14 cellular contexts compared by ENCODE assay signal in genomic region chr16:72743011-72743761, GRCh38.
DNase-seq lines count a peak whose midpoint lies in the region; ATAC-seq and TF ChIP-seq lines count a peak whose summit lies in the region.
"Had no signal": no experiment of that assay in that cellular context is flagged by ENCODE, and none has a peak within 500 bp of the region (broad histone marks: within the 10 kb centered on the region; RNA-seq: fewer than 3 reads in every experiment).

No MANE protein-coding gene starts in this region.

- no peak overlapping the region for H3K27ac ChIP-seq in mesenchymal stem cell (ENCODE audit: low read length, poor library complexity, severe bottlenecking)
- H3K27ac ChIP-seq: cardiac muscle cell, epithelial cell of prostate had no signal

- no peak overlapping the region for H3K4ac ChIP-seq in mesenchymal stem cell (ENCODE audit: low read depth in 1 of 2, low read length in 2 of 2)

- H2BK12ac ChIP-seq in mesenchymal stem cell (ENCODE audit: low read length in 2 of 2), result no peak overlapping the region

- H3K4me1 ChIP-seq in mesenchymal stem cell (ENCODE audit: control insufficient read depth, insufficient read depth, low read depth, low read length), result peaks cover 2% of the 10 kb centered on the region

- no peaks in the 10 kb centered on the region for H3K27me3 ChIP-seq in mesenchymal stem cell (ENCODE audit: control insufficient read depth in 1 of 2, insufficient read depth in 1 of 2, low read length in 2 of 2)
- H3K27me3 ChIP-seq: cardiac muscle cell had no signal

- H3K23ac ChIP-seq in mesenchymal stem cell (ENCODE audit: low read length in 2 of 2), result no peak overlapping the region

- no peak overlapping the region for H2AFZ ChIP-seq in mesenchymal stem cell (ENCODE audit: low read depth, low read length)

- no peak overlapping the region for H4K91ac ChIP-seq in mesenchymal stem cell (ENCODE audit: low read length)

- H3K4me3 ChIP-seq in mesenchymal stem cell (ENCODE audit: insufficient read depth in 1 of 2, low read depth in 1 of 2, low read length in 2 of 2), result no peak overlapping the region
- H3K4me3 ChIP-seq: cardiac muscle cell had no signal

- H3K79me1 ChIP-seq in mesenchymal stem cell (replicated peaks; ENCODE audit: low read length, poor library complexity, severe bottlenecking), result no peaks in the 10 kb centered on the region

- no peak overlapping the region for H2BK5ac ChIP-seq in mesenchymal stem cell (ENCODE audit: low read depth, low read length, poor library complexity, severe bottlenecking)

- H2AK5ac ChIP-seq in mesenchymal stem cell (ENCODE audit: low read length, severe bottlenecking), result no peak overlapping the region

- 94% methylated on average over 5 of the region's 8 CpGs for whole genome bisulfite sequencing in mesenchymal stem cell

- no peak overlapping the region for H2BK120ac ChIP-seq in mesenchymal stem cell (ENCODE audit: low read depth, low read length)

- no peak overlapping the region for H2BK15ac ChIP-seq in mesenchymal stem cell (ENCODE audit: low read depth, poor library complexity, severe bottlenecking)

- H3K4me2 ChIP-seq in mesenchymal stem cell (ENCODE audit: low read length, poor library complexity, severe bottlenecking), result no peak overlapping the region

- H3K9ac ChIP-seq in mesenchymal stem cell (ENCODE audit: low read length), result no peak overlapping the region

- no peaks in the 10 kb centered on the region for H3K9me3 ChIP-seq in mesenchymal stem cell (ENCODE audit: control insufficient read depth, low read length)

- no peak overlapping the region for H4K8ac ChIP-seq in mesenchymal stem cell (ENCODE audit: low read length)

- DNase-seq in mesenchymal stem cell (peak; percentile 43), UCSD-AML1 (lab: John Stamatoyannopoulos, UW; ENCODE audit: unreplicated experiment) (no peak), GM20000 (ENCODE audit: low spot score) (no peak), NCI-H524 (lab: John Stamatoyannopoulos, UW) (no peak), HCEC 1CT (no peak)
- DNase-seq: activated T-cell treated with anti-CD3 and anti-CD28 coated beads, Interleukin-2, amount 50 U/mL, for 72 hours; midbrain; NCI-H510A; SIG-M5 had no signal

- H3K14ac ChIP-seq in mesenchymal stem cell (ENCODE audit: low read length in 2 of 2), result no peak overlapping the region

- no peak overlapping the region for H3K18ac ChIP-seq in mesenchymal stem cell (ENCODE audit: low read depth in 1 of 2, low read length in 2 of 2)

- no peaks in the 10 kb centered on the region for H3K36me3 ChIP-seq in mesenchymal stem cell (ENCODE audit: control insufficient read depth in 1 of 2, insufficient read depth in 2 of 2, low read depth in 1 of 2, low read length in 2 of 2)
- H3K36me3 ChIP-seq: cardiac muscle cell had no signal

- ATAC-seq in GM19324 (IDR thresholded peaks at IDR 0.05; ENCODE audit: low FRiP score, unreplicated experiment) (peak; percentile 79), HG02571 (IDR thresholded peaks at IDR 0.05; ENCODE audit: unreplicated experiment) (peak; percentile 75), HG03342 (IDR thresholded peaks at IDR 0.05; ENCODE audit: unreplicated experiment) (peak; percentile 75)
- ATAC-seq: activated T-cell treated with anti-CD3 and anti-CD28 coated beads, Interleukin-2, amount 50 U/mL, for 72 hours had no signal

- TF ChIP-seq CTCF in GM20000 (IDR thresholded peaks at IDR 0.05; ENCODE audit: extremely low read depth, missing control alignments), result no peak
